ENCODE assay signal across 13 cellular contexts in the genomic region with DNA sequence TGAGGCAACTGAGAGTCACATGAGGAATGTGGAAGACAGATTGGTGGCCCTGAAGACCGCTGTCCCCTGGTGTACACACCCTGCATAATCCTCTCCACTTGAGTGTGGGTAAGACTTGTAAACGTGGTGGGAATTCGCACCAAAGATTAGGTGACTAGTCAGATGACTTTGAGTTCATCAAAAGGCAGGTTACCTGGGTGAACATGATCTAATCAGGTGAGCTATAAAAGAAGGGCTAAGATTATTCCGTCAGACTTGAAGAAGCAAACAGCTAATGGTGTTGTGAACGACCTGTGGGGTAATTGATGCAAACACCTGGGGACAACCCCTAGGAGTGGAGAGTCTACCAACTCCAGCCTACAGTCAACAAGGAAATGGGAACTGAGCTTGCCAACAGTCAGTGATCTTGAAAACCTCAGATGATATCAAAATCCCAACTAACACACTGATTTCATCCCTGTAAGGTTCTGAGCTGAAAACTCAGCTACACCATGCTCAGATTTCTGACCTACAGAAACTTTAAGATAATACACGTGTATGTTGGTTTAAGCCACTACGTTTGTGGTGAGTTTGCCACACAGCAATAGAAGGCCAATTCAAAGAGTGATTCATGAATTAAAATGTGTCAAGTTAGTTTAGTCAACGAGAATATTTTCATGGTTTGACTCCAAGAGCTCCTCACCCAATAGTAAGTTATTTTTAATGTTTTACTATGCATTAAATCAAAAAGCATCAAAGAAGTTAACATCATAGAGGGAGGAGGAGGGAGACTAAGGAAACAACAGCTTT.
"Had no signal": no experiment of that assay in that cellular context is flagged by ENCODE, and none has a peak within 500 bp of the region (broad histone marks: within the 10 kb centered on the region; RNA-seq: fewer than 3 reads in every experiment).

No MANE protein-coding gene starts in this region.

- H3K27ac ChIP-seq: brain microvascular endothelial cell, foreskin keratinocyte, tibial nerve had no signal

- FAIRE-seq: endometrium had no signal

- H3K27me3 Mint-ChIP-seq: activated CD8-positive, alpha-beta T cell treated with anti-CD3 and anti-CD28 coated beads for 36 hours had no signal

- H3K36me3 ChIP-seq: brain microvascular endothelial cell, tibial nerve had no signal

- H3K9me3 Mint-ChIP-seq: activated CD8-positive, alpha-beta T cell treated with anti-CD3 and anti-CD28 coated beads for 36 hours; activated T-helper 2 cell treated with anti-CD3 and anti-CD28 coated beads, Interferon-gamma antibody, Interleukin-2, Interleukin-4, amounts not matched to agents 10 μg/mL and 5 μg/mL and 100 μg/mL, durations not matched to agents 14 hours and 24 hours and 36 hours; naive thymus-derived CD4-positive, alpha-beta T cell had no signal

- H3K4me3 Mint-ChIP-seq: activated CD8-positive, alpha-beta T cell treated with anti-CD3 and anti-CD28 coated beads for 36 hours; naive thymus-derived CD4-positive, alpha-beta T cell had no signal

- ATAC-seq: activated CD8-positive, alpha-beta T cell treated with anti-CD3 and anti-CD28 coated beads for 36 hours; esophagus mucosa; foreskin keratinocyte; left cardiac atrium; naive thymus-derived CD4-positive, alpha-beta T cell had no signal

- H3K4me3 ChIP-seq: dorsolateral prefrontal cortex, lung, tibial nerve had no signal

- DNase-seq: activated CD8-positive, alpha-beta memory T cell treated with anti-CD3 and anti-CD28 coated beads, Interleukin-2, amount 50 U/mL, for 4 hours; activated CD8-positive, alpha-beta T cell treated with anti-CD3 and anti-CD28 coated beads for 36 hours; activated naive CD4-positive, alpha-beta T cell treated with anti-CD3 and anti-CD28 coated beads, Interleukin-2, amount 50 U/mL, for 16 hours; brain microvascular endothelial cell; dorsolateral prefrontal cortex; foreskin keratinocyte; left cardiac atrium; naive thymus-derived CD4-positive, alpha-beta T cell had no signal

- H3K4me1 ChIP-seq: foreskin keratinocyte, tibial nerve had no signal

- H3K27me3 ChIP-seq: brain microvascular endothelial cell, dorsolateral prefrontal cortex, foreskin keratinocyte, tibial nerve had no signal

- H3K27ac Mint-ChIP-seq: activated CD8-positive, alpha-beta T cell treated with anti-CD3 and anti-CD28 coated beads for 36 hours; activated T-helper 2 cell treated with anti-CD3 and anti-CD28 coated beads, Interferon-gamma antibody, Interleukin-2, Interleukin-4, amounts not matched to agents 10 μg/mL and 5 μg/mL and 100 μg/mL, durations not matched to agents 14 hours and 24 hours and 36 hours had no signal
